In genomic region chr6:32968093-32968769, GRCh38 we compare ENCODE assay signal across 1 cellular context.
A peak's percentile ranks its signal among the peaks of the same experiment; 100 is the strongest.
TF ChIP-seq lines count a peak whose summit lies in the region.

Gene BRD2, plus strand, starts transcription at chr6:32968594. Its CDS starts 4,305 bp downstream, at chr6:32972899.

TF ChIP-seq in HepG2, 621 proteins besides CTCF, POLR2A, EP300 and RAD21 (continued from another document and continues in another):
- TF ChIP-seq AFF4 (CRISPR knock-in tag; IDR thresholded peaks at IDR 0.05), result 0 out of 2 replicates have a peak, but pooled peaks have one; percentile 63
- no peak for TF ChIP-seq ZFP36L2 (CRISPR knock-in tag; IDR thresholded peaks at IDR 0.05)
- TF ChIP-seq MLLT10 (CRISPR knock-in tag; IDR thresholded peaks at IDR 0.05), result no peak
- TF ChIP-seq ZNF780A (CRISPR knock-in tag; IDR thresholded peaks at IDR 0.05), result peak; percentile 75; the same call in 1 of the 2 replicates
- TF ChIP-seq SNAPC5 (CRISPR knock-in tag; IDR thresholded peaks at IDR 0.05; ENCODE audit: borderline replicate concordance), result peak; percentile 91
- peak; percentile 46; the same call in 1 of the 2 replicates for TF ChIP-seq ZNF777 (CRISPR knock-in tag; IDR thresholded peaks at IDR 0.05)
- peak; percentile 68 for TF ChIP-seq ASH2L (IDR thresholded peaks at IDR 0.05; ENCODE audit: insufficient read length, low read depth, low read length)
- TF ChIP-seq HOXD1 (CRISPR knock-in tag; IDR thresholded peaks at IDR 0.05), result peak; percentile 95
- peak; percentile 70 for TF ChIP-seq PATZ1 (CRISPR knock-in tag; IDR thresholded peaks at IDR 0.05)
- TF ChIP-seq, protein P1, sequence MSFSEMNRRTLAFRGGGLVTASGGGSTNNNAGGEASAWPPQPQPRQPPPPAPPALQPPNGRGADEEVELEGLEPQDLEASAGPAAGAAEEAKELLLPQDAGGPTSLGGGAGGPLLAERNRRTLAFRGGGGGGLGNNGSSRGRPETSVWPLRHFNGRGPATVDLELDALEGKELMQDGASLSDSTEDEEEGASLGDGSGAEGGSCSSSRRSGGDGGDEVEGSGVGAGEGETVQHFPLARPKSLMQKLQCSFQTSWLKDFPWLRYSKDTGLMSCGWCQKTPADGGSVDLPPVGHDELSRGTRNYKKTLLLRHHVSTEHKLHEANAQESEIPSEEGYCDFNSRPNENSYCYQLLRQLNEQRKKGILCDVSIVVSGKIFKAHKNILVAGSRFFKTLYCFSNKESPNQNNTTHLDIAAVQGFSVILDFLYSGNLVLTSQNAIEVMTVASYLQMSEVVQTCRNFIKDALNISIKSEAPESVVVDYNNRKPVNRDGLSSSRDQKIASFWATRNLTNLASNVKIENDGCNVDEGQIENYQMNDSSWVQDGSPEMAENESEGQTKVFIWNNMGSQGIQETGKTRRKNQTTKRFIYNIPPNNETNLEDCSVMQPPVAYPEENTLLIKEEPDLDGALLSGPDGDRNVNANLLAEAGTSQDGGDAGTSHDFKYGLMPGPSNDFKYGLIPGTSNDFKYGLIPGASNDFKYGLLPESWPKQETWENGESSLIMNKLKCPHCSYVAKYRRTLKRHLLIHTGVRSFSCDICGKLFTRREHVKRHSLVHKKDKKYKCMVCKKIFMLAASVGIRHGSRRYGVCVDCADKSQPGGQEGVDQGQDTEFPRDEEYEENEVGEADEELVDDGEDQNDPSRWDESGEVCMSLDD (CRISPR knock-in tag; IDR thresholded peaks at IDR 0.05; ENCODE audit: borderline replicate concordance), result no peak; the same call in 1 of the 2 replicates
- TF ChIP-seq ZBTB40 (IDR thresholded peaks at IDR 0.05), result no peak
- TF ChIP-seq ZBTB40 (CRISPR knock-in tag; IDR thresholded peaks at IDR 0.05), result peak; percentile 91
- TF ChIP-seq ZSCAN5A (CRISPR knock-in tag; IDR thresholded peaks at IDR 0.05; ENCODE audit: borderline replicate concordance), result 0 out of 2 replicates have a peak, but pooled peaks have one; percentile 49
- TF ChIP-seq ZNF34 (CRISPR knock-in tag; IDR thresholded peaks at IDR 0.05; ENCODE audit: borderline replicate concordance), result no peak
- peak; percentile 66; the same call in 1 of the 2 replicates for TF ChIP-seq POGZ (CRISPR knock-in tag; IDR thresholded peaks at IDR 0.05)
- peak; percentile 94 for TF ChIP-seq ZNF264 (CRISPR knock-in tag; IDR thresholded peaks at IDR 0.05)
- TF ChIP-seq, protein P2, sequence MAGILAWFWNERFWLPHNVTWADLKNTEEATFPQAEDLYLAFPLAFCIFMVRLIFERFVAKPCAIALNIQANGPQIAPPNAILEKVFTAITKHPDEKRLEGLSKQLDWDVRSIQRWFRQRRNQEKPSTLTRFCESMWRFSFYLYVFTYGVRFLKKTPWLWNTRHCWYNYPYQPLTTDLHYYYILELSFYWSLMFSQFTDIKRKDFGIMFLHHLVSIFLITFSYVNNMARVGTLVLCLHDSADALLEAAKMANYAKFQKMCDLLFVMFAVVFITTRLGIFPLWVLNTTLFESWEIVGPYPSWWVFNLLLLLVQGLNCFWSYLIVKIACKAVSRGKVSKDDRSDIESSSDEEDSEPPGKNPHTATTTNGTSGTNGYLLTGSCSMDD (CRISPR knock-in tag; IDR thresholded peaks at IDR 0.05), result no peak
- TF ChIP-seq RBAK (CRISPR knock-in tag; IDR thresholded peaks at IDR 0.05), result no peak
- TF ChIP-seq CREM (IDR thresholded peaks at IDR 0.05), result no peak
- no peak for TF ChIP-seq CREM (CRISPR knock-in tag; IDR thresholded peaks at IDR 0.05)
- no peak for TF ChIP-seq ZNF7 (CRISPR knock-in tag; IDR thresholded peaks at IDR 0.05)
- peak; percentile 80 for TF ChIP-seq HNRNPH1 (optimal IDR thresholded peaks at IDR 0.05; ENCODE audit: low read depth, low read length)
- TF ChIP-seq TCF7L2 (IDR thresholded peaks at IDR 0.05; ENCODE audit: low read depth, low read length), result no peak
- peak; percentile 27; the same call in 1 of the 2 replicates for TF ChIP-seq GLI4 (CRISPR knock-in tag; IDR thresholded peaks at IDR 0.05; ENCODE audit: borderline replicate concordance)
- TF ChIP-seq ZNF724P (CRISPR knock-in tag; IDR thresholded peaks at IDR 0.05; ENCODE audit: borderline replicate concordance), result peak; percentile 99
- peak; percentile 30; the same call in 1 of the 2 replicates for TF ChIP-seq KLF9 (CRISPR knock-in tag; IDR thresholded peaks at IDR 0.05; ENCODE audit: low read depth)
- TF ChIP-seq ZKSCAN5 (CRISPR knock-in tag; IDR thresholded peaks at IDR 0.05), result no peak
- TF ChIP-seq SP4 (CRISPR knock-in tag; IDR thresholded peaks at IDR 0.05), result 0 out of 2 replicates have a peak, but pooled peaks have one; percentile 33
- TF ChIP-seq ZNF263 (CRISPR knock-in tag; IDR thresholded peaks at IDR 0.05), result peak; percentile 78
- TF ChIP-seq NFKBIZ (CRISPR knock-in tag; IDR thresholded peaks at IDR 0.05), result peak; percentile 80
- TF ChIP-seq CHD4 (IDR thresholded peaks at IDR 0.05; ENCODE audit: borderline replicate concordance, low read length), result no peak
- TF ChIP-seq ZNF850 (CRISPR knock-in tag; conservative IDR thresholded peaks at IDR 0.05), result 0 out of 2 replicates have a peak, but pooled peaks have one; percentile 84
- TF ChIP-seq ELF3 (CRISPR knock-in tag; IDR thresholded peaks at IDR 0.05), result peak; percentile 86
- no peak for TF ChIP-seq PRDM4 (CRISPR knock-in tag; IDR thresholded peaks at IDR 0.05; ENCODE audit: borderline replicate concordance)
- no peak for TF ChIP-seq PLRG1 (conservative IDR thresholded peaks at IDR 0.05)
